Comparison of ENCODE assay signal across 1 cellular context in genomic region chr3:142941373-142942123, GRCh38.
TF ChIP-seq lines count a peak whose summit lies in the region.

No MANE protein-coding gene starts in this region.

TF ChIP-seq in HepG2, 621 proteins besides CTCF, POLR2A, EP300 and RAD21 (continued from another document and continues in another):
- TF ChIP-seq RERE (CRISPR knock-in tag; IDR thresholded peaks at IDR 0.05; ENCODE audit: low read depth) (peak; percentile 93), MYNN (CRISPR knock-in tag; IDR thresholded peaks at IDR 0.05; ENCODE audit: low read depth) (no peak), ZNF143 (CRISPR knock-in tag; IDR thresholded peaks at IDR 0.05) (no peak), KLF11 (CRISPR knock-in tag; IDR thresholded peaks at IDR 0.05) (peak; percentile 60; the same call in 1 of the 2 replicates), SKI (IDR thresholded peaks at IDR 0.05; ENCODE audit: partially characterized antibody) (peak; percentile 76), ZNF121 (CRISPR knock-in tag; IDR thresholded peaks at IDR 0.05) (no peak; the same call in 1 of the 2 replicates), ZNF883 (CRISPR knock-in tag; IDR thresholded peaks at IDR 0.05; ENCODE audit: not compliant biosample characterization) (no peak), RXRA (CRISPR knock-in tag; IDR thresholded peaks at IDR 0.05) (peak; percentile 87; the same call in 1 of the 2 replicates), GFI1 (CRISPR knock-in tag; IDR thresholded peaks at IDR 0.05; ENCODE audit: borderline replicate concordance) (peak; percentile 90), ZNF33B (CRISPR knock-in tag; IDR thresholded peaks at IDR 0.05) (no peak), SKIL (CRISPR knock-in tag; IDR thresholded peaks at IDR 0.05; ENCODE audit: borderline replicate concordance) (peak; percentile 51), ARID5B (CRISPR knock-in tag; IDR thresholded peaks at IDR 0.05) (peak; percentile 98), NFYB (CRISPR knock-in tag; IDR thresholded peaks at IDR 0.05) (peak; percentile 66), CREB1 (IDR thresholded peaks at IDR 0.05) (peak; percentile 63), CREB1 (CRISPR knock-in tag; IDR thresholded peaks at IDR 0.05) (peak; percentile 88), ZNF629 (CRISPR knock-in tag; conservative IDR thresholded peaks at IDR 0.05) (peak; percentile 14; the same call in 1 of the 2 replicates), MEIS2 (CRISPR knock-in tag; IDR thresholded peaks at IDR 0.05) (peak; percentile 99), CREM (IDR thresholded peaks at IDR 0.05) (peak; percentile 96), CREM (CRISPR knock-in tag; IDR thresholded peaks at IDR 0.05) (no peak), FOXA1 (IDR thresholded peaks at IDR 0.05) (no peak), FOXA1 (CRISPR knock-in tag; IDR thresholded peaks at IDR 0.05) (peak; percentile 77), TRIM24 (CRISPR knock-in tag; IDR thresholded peaks at IDR 0.05) (no peak), ELF4 (CRISPR knock-in tag; IDR thresholded peaks at IDR 0.05; ENCODE audit: borderline replicate concordance) (no peak), ZNF740 (CRISPR knock-in tag; IDR thresholded peaks at IDR 0.05) (no peak), MXI1 (IDR thresholded peaks at IDR 0.05; ENCODE audit: borderline replicate concordance, low read depth, low read length) (peak; percentile 14; the same call in 1 of the 3 replicates), RNF219 (CRISPR knock-in tag; IDR thresholded peaks at IDR 0.05) (no peak), ZEB1 (IDR thresholded peaks at IDR 0.05; ENCODE audit: insufficient replicate concordance, low read depth) (peak; percentile 26), PAWR (CRISPR knock-in tag; IDR thresholded peaks at IDR 0.05; ENCODE audit: borderline replicate concordance) (no peak), TEAD3 (CRISPR knock-in tag; optimal IDR thresholded peaks at IDR 0.05; ENCODE audit: borderline replicate concordance) (peak; percentile 95), ZNF468 (CRISPR knock-in tag; IDR thresholded peaks at IDR 0.05) (no peak), ZNF558 (CRISPR knock-in tag; IDR thresholded peaks at IDR 0.05; ENCODE audit: borderline replicate concordance) (no peak), ATM (IDR thresholded peaks at IDR 0.05; ENCODE audit: borderline replicate concordance) (no peak), THYN1 (CRISPR knock-in tag; IDR thresholded peaks at IDR 0.05; ENCODE audit: borderline replicate concordance, low read depth) (no peak), HMG20B (CRISPR knock-in tag; conservative IDR thresholded peaks at IDR 0.05) (peak; percentile 53; the same call in 1 of the 2 replicates), ZGPAT (CRISPR knock-in tag; IDR thresholded peaks at IDR 0.05) (peak; percentile 99), SAFB2 (CRISPR knock-in tag; IDR thresholded peaks at IDR 0.05; ENCODE audit: borderline replicate concordance, low read depth) (no peak), PHF5A (CRISPR knock-in tag; IDR thresholded peaks at IDR 0.05; ENCODE audit: low read depth, unreplicated experiment) (peak; percentile 91), NCOA2 (CRISPR knock-in tag; IDR thresholded peaks at IDR 0.05) (peak; percentile 99)
- TF ChIP-seq, protein P1, sequence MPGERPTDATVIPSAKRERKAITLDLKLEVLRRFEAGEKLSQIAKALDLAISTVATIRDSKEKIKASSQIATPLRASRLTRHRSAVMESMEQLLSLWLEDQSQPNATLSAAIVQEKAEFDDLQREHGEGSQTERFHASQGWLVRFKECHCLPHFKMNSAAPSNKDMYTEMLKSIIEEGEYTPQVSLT (CRISPR knock-in tag; IDR thresholded peaks at IDR 0.05; ENCODE audit: borderline replicate concordance, low read depth): no peak
- TF ChIP-seq, protein P2, sequence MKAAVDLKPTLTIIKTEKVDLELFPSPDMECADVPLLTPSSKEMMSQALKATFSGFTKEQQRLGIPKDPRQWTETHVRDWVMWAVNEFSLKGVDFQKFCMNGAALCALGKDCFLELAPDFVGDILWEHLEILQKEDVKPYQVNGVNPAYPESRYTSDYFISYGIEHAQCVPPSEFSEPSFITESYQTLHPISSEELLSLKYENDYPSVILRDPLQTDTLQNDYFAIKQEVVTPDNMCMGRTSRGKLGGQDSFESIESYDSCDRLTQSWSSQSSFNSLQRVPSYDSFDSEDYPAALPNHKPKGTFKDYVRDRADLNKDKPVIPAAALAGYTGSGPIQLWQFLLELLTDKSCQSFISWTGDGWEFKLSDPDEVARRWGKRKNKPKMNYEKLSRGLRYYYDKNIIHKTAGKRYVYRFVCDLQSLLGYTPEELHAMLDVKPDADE (CRISPR knock-in tag; IDR thresholded peaks at IDR 0.05): no peak
- TF ChIP-seq, protein P3, sequence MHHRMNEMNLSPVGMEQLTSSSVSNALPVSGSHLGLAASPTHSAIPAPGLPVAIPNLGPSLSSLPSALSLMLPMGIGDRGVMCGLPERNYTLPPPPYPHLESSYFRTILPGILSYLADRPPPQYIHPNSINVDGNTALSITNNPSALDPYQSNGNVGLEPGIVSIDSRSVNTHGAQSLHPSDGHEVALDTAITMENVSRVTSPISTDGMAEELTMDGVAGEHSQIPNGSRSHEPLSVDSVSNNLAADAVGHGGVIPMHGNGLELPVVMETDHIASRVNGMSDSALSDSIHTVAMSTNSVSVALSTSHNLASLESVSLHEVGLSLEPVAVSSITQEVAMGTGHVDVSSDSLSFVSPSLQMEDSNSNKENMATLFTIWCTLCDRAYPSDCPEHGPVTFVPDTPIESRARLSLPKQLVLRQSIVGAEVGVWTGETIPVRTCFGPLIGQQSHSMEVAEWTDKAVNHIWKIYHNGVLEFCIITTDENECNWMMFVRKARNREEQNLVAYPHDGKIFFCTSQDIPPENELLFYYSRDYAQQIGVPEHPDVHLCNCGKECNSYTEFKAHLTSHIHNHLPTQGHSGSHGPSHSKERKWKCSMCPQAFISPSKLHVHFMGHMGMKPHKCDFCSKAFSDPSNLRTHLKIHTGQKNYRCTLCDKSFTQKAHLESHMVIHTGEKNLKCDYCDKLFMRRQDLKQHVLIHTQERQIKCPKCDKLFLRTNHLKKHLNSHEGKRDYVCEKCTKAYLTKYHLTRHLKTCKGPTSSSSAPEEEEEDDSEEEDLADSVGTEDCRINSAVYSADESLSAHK (CRISPR knock-in tag; IDR thresholded peaks at IDR 0.05; ENCODE audit: borderline replicate concordance): no peak
